Comparison of ENCODE assay signal across 10 cellular contexts in the genomic region with DNA sequence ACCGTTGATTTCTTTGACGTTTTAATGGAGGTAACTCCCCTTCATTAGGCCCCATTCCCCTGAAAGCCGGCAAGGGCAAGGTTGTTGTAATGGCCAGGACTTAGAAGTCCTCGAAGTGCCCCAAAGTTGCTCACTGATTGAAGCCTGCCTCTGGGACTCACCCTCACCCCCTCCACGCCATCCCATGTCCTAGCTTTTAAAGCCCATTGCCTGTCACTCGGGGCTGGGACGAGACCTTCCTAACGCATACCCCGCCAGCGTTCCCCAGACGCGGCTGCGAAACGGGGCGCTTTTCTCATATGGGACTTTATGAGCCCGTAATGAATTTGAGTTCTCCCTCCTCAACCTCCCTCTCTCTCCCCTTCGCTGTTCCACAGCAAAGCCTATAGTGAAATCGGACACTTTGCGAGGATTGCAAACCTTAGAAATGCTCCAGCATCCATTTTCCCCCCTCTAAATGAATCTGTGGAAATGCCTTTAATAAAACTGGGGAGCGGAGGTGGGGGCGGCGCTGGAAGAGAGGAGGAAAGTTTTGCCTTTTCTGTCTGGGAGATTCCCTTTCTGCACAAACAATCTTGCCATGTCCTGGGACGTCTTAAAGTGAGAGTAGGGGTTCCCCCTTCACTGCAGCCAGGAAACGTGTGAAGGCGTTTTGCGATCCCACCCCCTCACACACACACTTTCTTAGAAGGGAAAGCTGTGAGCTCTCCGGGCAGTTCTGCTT. TPM values are rescaled to one million over a fixed set of nuclear protein-coding genes. Genes with fewer than 3 reads are reported as not detected.
A peak's percentile ranks its signal among the peaks of the same experiment; 100 is the strongest.
DNase-seq lines count a peak whose midpoint lies in the region; ATAC-seq, FAIRE-seq and TF ChIP-seq lines count a peak whose summit lies in the region.
"Had no signal": no experiment of that assay in that cellular context is flagged by ENCODE, and none has a peak within 500 bp of the region (broad histone marks: within the 10 kb centered on the region; RNA-seq: fewer than 3 reads in every experiment).

No MANE protein-coding gene starts in this region.

- TF ChIP-seq POLR2A in body of pancreas (IDR thresholded peaks at IDR 0.05) = no peak

- H4K20me1 ChIP-seq in keratinocyte (ENCODE audit: control insufficient read depth, extremely low read depth, insufficient read depth, low read length) = no peaks in the 10 kb centered on the region
- H4K20me1 ChIP-seq in smooth muscle cell (ENCODE audit: low read depth) = peaks cover 6% of the 10 kb centered on the region

- H3F3A ChIP-seq in smooth muscle cell (ENCODE audit: low read depth) = peaks cover 17% of the 10 kb centered on the region

- peak overlapping the region in 1 of 4 donors; percentile 38 for H3K27ac ChIP-seq in body of pancreas
- peak overlapping the region; percentile 2 for H3K27ac ChIP-seq in keratinocyte (ENCODE audit: control insufficient read depth, insufficient read depth, low read length)
- peak overlapping the region; percentile 95 for H3K27ac ChIP-seq in smooth muscle cell (ENCODE audit: low read depth)

- POLR2A ChIA-PET in HEK293T (lab: Yijun Ruan, JAX) = no interaction called here

- peak overlapping the region; percentile 69 for H3K9ac ChIP-seq in keratinocyte (ENCODE audit: control insufficient read depth, extremely low read depth, insufficient read depth, low read length)
- peak overlapping the region; percentile 91 for H3K9ac ChIP-seq in smooth muscle cell (ENCODE audit: low read depth)

- H3K9me1 ChIP-seq in keratinocyte (ENCODE audit: control insufficient read depth, extremely low read depth, insufficient read depth, low read length) = no peaks in the 10 kb centered on the region

- dilution Hi-C loops in keratinocyte (cut with MboI; ENCODE audit: extremely low pct_ligation_motif_present, low sequenced_read_pairs) = no loop called here

- WGBS in body of pancreas, 2 donors = 8% methylated on average over 27 of the region's 27 CpGs
- WGBS in smooth muscle cell (ENCODE audit: low lambda C conversion rate) = 2% methylated on average over 27 of the region's 27 CpGs

- H3K36me3 ChIP-seq in body of pancreas (replicated peaks in 1 of 2; ENCODE audit: insufficient read depth in 1 of 2, low read depth in 2 of 2) = no peaks in the 10 kb centered on the region
- H3K36me3 ChIP-seq in keratinocyte (ENCODE audit: control insufficient read depth in 2 of 2, extremely low read depth in 1 of 2, insufficient read depth in 2 of 2, low read length in 2 of 2) = no peaks in the 10 kb centered on the region
- H3K36me3 ChIP-seq in smooth muscle cell (ENCODE audit: low read depth) = no peaks in the 10 kb centered on the region

- H3K27me3 ChIP-seq in body of pancreas (peaks cover 0 to 13% of the 10 kb centered on the region in 2 donors), keratinocyte (ENCODE audit: control insufficient read depth, extremely low read depth, insufficient read depth, low read length) (no peaks in the 10 kb centered on the region), smooth muscle cell (ENCODE audit: low read depth) (no peaks in the 10 kb centered on the region)

- DNase-seq in HCEC 1CT = peak; percentile 13
- peak in 1 of 4 donors; percentile 8 for DNase-seq in body of pancreas
- DNase-seq in keratinocyte (ENCODE audit: low read depth, low spot score) = no peak
- DNase-seq in smooth muscle cell (lab: John Stamatoyannopoulos, UW; ENCODE audit: unreplicated experiment) = peak; percentile 41
- DNase-seq in HEK293T (ENCODE audit: extremely low spot score) = no peak
- no peak for DNase-seq in epidermal melanocyte (ENCODE audit: insufficient read length, low spot score)
- DNase-seq in SHP77 (lab: John Stamatoyannopoulos, UW) = no peak
- DNase-seq: activated effector memory CD4-positive, alpha-beta T cell treated with anti-CD3 and anti-CD28 coated beads, Interleukin-2, amount 50 U/mL, for 16 hours; OCI-M1 had no signal

- CTCF ChIA-PET in HEK293T (lab: Yijun Ruan, JAX) = interaction anchor here (0.7 kb wide), 2 partner anchors 71 to 561 kb away, joined by 4 read pairs; no protein-coding TSS in a partner anchor

- intact Hi-C loops in body of pancreas (cut with DNase I) = loop anchor here (10.0 kb wide), 1 partner anchor 420 kb away; no protein-coding TSS in a partner anchor

- H3K4me2 ChIP-seq in keratinocyte (ENCODE audit: control insufficient read depth, extremely low read depth, insufficient read depth, low read depth, low read length) = peak overlapping the region; percentile 83
- H3K4me2 ChIP-seq in smooth muscle cell = peak overlapping the region; percentile 99

- peak; percentile 9 for FAIRE-seq in keratinocyte (lab: Jason Lieb, UNC)

- no peak overlapping the region for H3K4me3 ChIP-seq in body of pancreas
- peak overlapping the region; percentile 53 to 68 (median 55) for H3K4me3 ChIP-seq in keratinocyte (ENCODE audit: control insufficient read depth in 2 of 3, extremely low read depth in 1 of 3, insufficient read depth in 2 of 3, low read depth in 1 of 3, low read length in 3 of 3)
- peak overlapping the region; percentile 78 for H3K4me3 ChIP-seq in smooth muscle cell

- ATAC-seq in body of pancreas (peak; percentile 2), GM19467 (IDR thresholded peaks at IDR 0.05; ENCODE audit: unreplicated experiment) (no peak)

- H2AFZ ChIP-seq in keratinocyte (ENCODE audit: control insufficient read depth, low read length) (peak overlapping the region; percentile 72), smooth muscle cell (ENCODE audit: low read depth) (peak overlapping the region; percentile 80)

- no peaks in the 10 kb centered on the region for H3K79me2 ChIP-seq in keratinocyte (ENCODE audit: control insufficient read depth, insufficient read depth, low read length)
- peaks cover 50% of the 10 kb centered on the region for H3K79me2 ChIP-seq in smooth muscle cell (ENCODE audit: low read depth)

- TF ChIP-seq CTCF in body of pancreas (IDR thresholded peaks at IDR 0.05) = no peak
- TF ChIP-seq CTCF in keratinocyte (optimal IDR thresholded peaks at IDR 0.05 in 1 of 3, IDR thresholded peaks at IDR 0.05 in 1 of 3, conservative IDR thresholded peaks at IDR 0.05 in 1 of 3; ENCODE audit: extremely low read depth in 1 of 3, insufficient read depth in 2 of 3, low read length in 3 of 3) = no peak
- no peak for TF ChIP-seq CTCF in smooth muscle cell (IDR thresholded peaks at IDR 0.05; ENCODE audit: borderline replicate concordance, insufficient read depth, poor library complexity, severe bottlenecking)

- peaks cover 23% of the 10 kb centered on the region for H3K4me1 ChIP-seq in body of pancreas
- H3K4me1 ChIP-seq in keratinocyte (ENCODE audit: control insufficient read depth, extremely low read depth, insufficient read depth, low read length) = peaks cover 29% of the 10 kb centered on the region
- H3K4me1 ChIP-seq in smooth muscle cell (ENCODE audit: low read depth) = peaks cover 35% of the 10 kb centered on the region

- H3K9me3 ChIP-seq in body of pancreas = no peaks in the 10 kb centered on the region
- H3K9me3 ChIP-seq in keratinocyte (ENCODE audit: control insufficient read depth, low read depth, low read length) = no peaks in the 10 kb centered on the region
- no peaks in the 10 kb centered on the region for H3K9me3 ChIP-seq in smooth muscle cell (replicated peaks; ENCODE audit: low read depth)

TF ChIP-seq in HEK293T, 16 proteins besides CTCF, POLR2A, EP300 and RAD21:
- TF ChIP-seq FOXM1 (IDR thresholded peaks at IDR 0.05; ENCODE audit: borderline replicate concordance) (no peak), LEF1 (IDR thresholded peaks at IDR 0.05; ENCODE audit: borderline replicate concordance) (no peak), HDGF (IDR thresholded peaks at IDR 0.05; ENCODE audit: borderline replicate concordance) (no peak), ELF4 (IDR thresholded peaks at IDR 0.05) (no peak), FOXK2 (IDR thresholded peaks at IDR 0.05) (no peak), TARDBP (IDR thresholded peaks at IDR 0.05) (no peak), FOXA1 (IDR thresholded peaks at IDR 0.05) (no peak), CTBP1 (IDR thresholded peaks at IDR 0.05; ENCODE audit: borderline replicate concordance) (no peak), SP1 (IDR thresholded peaks at IDR 0.05) (no peak), ARNT (IDR thresholded peaks at IDR 0.05) (no peak), L3MBTL2 (conservative IDR thresholded peaks at IDR 0.05) (no peak), BHLHE40 (IDR thresholded peaks at IDR 0.05; ENCODE audit: borderline replicate concordance) (no peak), ZNF384 (IDR thresholded peaks at IDR 0.05) (no peak), NFRKB (IDR thresholded peaks at IDR 0.05) (no peak)
- TF ChIP-seq, protein P1, sequence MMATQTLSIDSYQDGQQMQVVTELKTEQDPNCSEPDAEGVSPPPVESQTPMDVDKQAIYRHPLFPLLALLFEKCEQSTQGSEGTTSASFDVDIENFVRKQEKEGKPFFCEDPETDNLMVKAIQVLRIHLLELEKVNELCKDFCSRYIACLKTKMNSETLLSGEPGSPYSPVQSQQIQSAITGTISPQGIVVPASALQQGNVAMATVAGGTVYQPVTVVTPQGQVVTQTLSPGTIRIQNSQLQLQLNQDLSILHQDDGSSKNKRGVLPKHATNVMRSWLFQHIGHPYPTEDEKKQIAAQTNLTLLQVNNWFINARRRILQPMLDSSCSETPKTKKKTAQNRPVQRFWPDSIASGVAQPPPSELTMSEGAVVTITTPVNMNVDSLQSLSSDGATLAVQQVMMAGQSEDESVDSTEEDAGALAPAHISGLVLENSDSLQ (IDR thresholded peaks at IDR 0.05) = no peak

RNA-seq across cellular contexts. Expression of a gene that starts 1.5 kb away (rescaled TPM):
- total RNA-seq in body of pancreas (1 to 10 TPM; 1.0 to 2.0 TPM), smooth muscle cell (99.2 and 114 TPM in 2 replicates)
- polyA plus RNA-seq in keratinocyte (0.39 to 2.6 TPM (median 0.77 TPM) in 3 replicates), smooth muscle cell (27.7 and 31.5 TPM in 2 replicates)
- polyA plus RNA-seq in keratinocyte (2011; ENCODE audit: low read depth) = 0.07 TPM
- 0.45 and 0.60 TPM in 2 replicates for polyA plus RNA-seq in keratinocyte (2011; cell fraction: cytosol; rRNA removed)
- polyA plus RNA-seq in keratinocyte (2011; cell fraction: nucleus; rRNA removed) = 2.5 and 2.6 TPM in 2 replicates
- polyA plus RNA-seq in keratinocyte (2012; ENCODE audit: low replicate concordance) = 0.04 and 1.9 TPM in 2 replicates
- 2.3 to 10.1 TPM (median 3.2 TPM) in 3 replicates for polyA minus RNA-seq in keratinocyte
- 1.2 TPM for polyA minus RNA-seq in keratinocyte (2011; cell fraction: cytosol; rRNA and poly(A)+ RNA removed)
- polyA minus RNA-seq in keratinocyte (2011; cell fraction: nucleus; rRNA and poly(A)+ RNA removed) = 5.8 and 8.8 TPM in 2 replicates

Comparison
In these comparisons a context has a peak if more than half of its experiments do, and no peak if none do; other contexts are left out.
1. DNase-seq: peak in HCEC 1CT (single experiment) and smooth muscle cell (single experiment); none in keratinocyte (single experiment), HEK293T (single experiment), epidermal melanocyte (single experiment) and SHP77 (0 of 2).
2. H3K4me3 ChIP-seq: peak in keratinocyte (3 of 3) and smooth muscle cell (single experiment); none in body of pancreas (0 of 2).
3. RNA of a gene that starts 1.5 kb away (total RNA-seq): 99.2 to 114 TPM in smooth muscle cell; 1.0 to 2.0 TPM in body of pancreas; every median in the first group is over 10 times any median in the second.